ENCODE assay signal across 8 cellular contexts in the genomic region with DNA sequence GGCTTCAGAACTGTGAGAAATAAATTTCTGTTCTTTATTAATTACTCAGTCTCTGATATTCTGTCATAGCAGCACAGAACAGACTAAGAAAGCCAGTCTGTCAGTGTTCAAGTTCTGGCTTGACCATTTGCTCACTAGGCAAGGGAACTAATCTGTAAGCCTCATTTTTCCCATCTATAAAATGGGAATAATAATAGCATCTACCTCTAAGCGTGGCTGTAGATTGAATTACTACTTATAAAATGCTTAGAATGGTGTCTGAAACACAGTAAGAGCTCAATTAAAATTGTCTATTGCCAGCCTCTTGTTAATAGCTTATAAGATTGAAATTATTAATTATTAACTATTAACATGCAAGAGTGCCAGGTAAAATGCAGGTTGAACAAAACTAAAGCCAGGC.
"Had no signal": no experiment of that assay in that cellular context is flagged by ENCODE, and none has a peak within 500 bp of the region (broad histone marks: within the 10 kb centered on the region; RNA-seq: fewer than 3 reads in every experiment).

No MANE protein-coding gene starts in this region.

- H3K4me3 ChIP-seq: GM12878 had no signal

- DNase-seq: GDM1, GF-D8 had no signal

- ATAC-seq: GM12878 had no signal

- FAIRE-seq: G401.6, GM12878, GM12891, GM12892, GM18507, GM19239 had no signal
